Comparison of ENCODE assay signal across 12 cellular contexts in the genomic region with DNA sequence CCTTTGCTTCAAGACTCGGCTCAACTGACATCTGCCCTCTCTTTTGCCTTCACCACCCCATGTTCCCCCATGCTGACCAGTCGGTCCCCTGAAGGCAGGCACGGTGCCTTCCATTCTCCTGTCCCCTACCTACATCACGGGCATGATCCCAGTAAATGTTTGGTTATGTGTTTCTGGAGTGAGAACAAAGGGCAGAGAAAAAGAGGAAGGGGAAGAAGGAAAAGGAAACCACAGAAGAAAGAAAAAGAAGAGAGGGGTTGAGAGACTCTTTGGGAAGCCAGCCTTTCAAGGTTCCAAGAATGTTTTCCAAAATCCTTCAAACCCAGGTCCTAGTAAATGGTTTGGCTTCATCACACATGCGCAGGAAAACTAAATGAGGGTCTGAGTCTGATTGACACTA.
"Had no signal": no experiment of that assay in that cellular context is flagged by ENCODE, and none has a peak within 500 bp of the region (broad histone marks: within the 10 kb centered on the region; RNA-seq: fewer than 3 reads in every experiment).

No MANE protein-coding gene starts in this region.

- H3K36me3 ChIP-seq: left lung had no signal

- H3K27ac ChIP-seq: dorsolateral prefrontal cortex, left lung, psoas muscle, testis had no signal

- H3K27me3 ChIP-seq: left lung, testis had no signal

- H3K4me3 ChIP-seq: dorsolateral prefrontal cortex, left lung, psoas muscle, testis had no signal

- H3K4me1 ChIP-seq: psoas muscle had no signal

- ATAC-seq: esophagus mucosa; psoas muscle; stimulated activated naive CD8-positive, alpha-beta T cell treated with anti-CD3 and anti-CD28 coated beads, Interleukin-15, Interleukin-2, amounts not matched to agents 100 U/mL and 50 U/mL, for 24 hours had no signal

- H3K9me3 ChIP-seq: left lung, psoas muscle, testis had no signal

- DNase-seq: activated CD4-positive, alpha-beta memory T cell treated with anti-CD3 and anti-CD28 coated beads, Interleukin-2, amount 10 ng/mL, durations not matched to agents 7 days and 5 days; activated gamma-delta T cell; activated T-cell treated with anti-CD3 and anti-CD28 coated beads, Interleukin-2, amount 50 U/mL, for 48 hours; dorsolateral prefrontal cortex; foreskin fibroblast; islet precursor cell; left lung; psoas muscle; stimulated activated CD4-positive, alpha-beta T cell treated with anti-CD3 and anti-CD28 coated beads, Interleukin-2, amount 100 ng/mL, for 48 hours; stimulated activated naive CD8-positive, alpha-beta T cell treated with anti-CD3 and anti-CD28 coated beads, Interleukin-15, Interleukin-2, amounts not matched to agents 100 U/mL and 50 U/mL, for 24 hours; testis had no signal
